ENCODE assay signal across 20 cellular contexts in the genomic region with DNA sequence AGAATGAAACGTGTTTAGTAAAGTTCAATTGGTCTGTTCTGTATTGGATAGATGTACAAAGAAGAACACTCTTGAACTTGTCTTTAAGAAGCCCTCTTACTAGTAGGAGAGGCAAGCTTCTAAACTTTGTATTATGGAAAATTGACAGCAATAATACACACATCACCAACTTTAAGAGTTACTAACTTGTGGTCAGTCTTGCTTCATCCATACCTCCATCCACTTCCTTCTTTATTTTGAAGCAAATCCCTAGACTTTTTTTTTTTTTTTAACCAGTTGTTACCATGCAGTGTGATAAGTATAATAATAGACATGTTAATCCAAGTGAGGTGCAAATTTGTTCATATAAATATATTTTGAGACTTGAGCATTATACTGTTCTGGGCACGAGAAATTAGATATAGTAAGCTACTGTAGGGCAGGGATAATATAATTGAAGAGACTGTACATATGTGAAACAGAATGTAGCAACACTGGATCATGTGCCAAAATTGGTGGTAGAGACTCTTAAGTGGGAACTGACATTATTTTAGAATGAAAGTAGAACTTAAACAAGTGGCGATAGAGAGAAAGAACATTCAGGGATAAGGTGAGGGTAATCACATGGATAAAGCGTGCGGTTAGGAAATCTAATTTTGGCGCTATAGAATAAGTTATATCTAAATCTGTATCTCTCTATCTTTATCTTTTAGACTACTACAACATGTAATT. TPM values are rescaled to one million over a fixed set of nuclear protein-coding genes. Genes with fewer than 3 reads are reported as not detected.
DNase-seq lines count a peak whose midpoint lies in the region; ATAC-seq and TF ChIP-seq lines count a peak whose summit lies in the region.
"Had no signal": no experiment of that assay in that cellular context is flagged by ENCODE, and none has a peak within 500 bp of the region (broad histone marks: within the 10 kb centered on the region; RNA-seq: fewer than 3 reads in every experiment).

No MANE protein-coding gene starts in this region.

- no peak for TF ChIP-seq POLR2A in NB4 (IDR thresholded peaks at IDR 0.05; ENCODE audit: extremely low read depth, insufficient read length)

- H3K4me3 ChIP-seq in NB4 (ENCODE audit: low read depth, low read length) = peak overlapping the region; percentile 30
- H3K4me3 ChIP-seq in coronary artery = peak overlapping the region; percentile 16

- peak overlapping the region in 1 of 2 donors; percentile 16 for H3K27ac ChIP-seq in coronary artery
- H3K27ac ChIP-seq: KMS-11, WERI-Rb-1 had no signal

- peaks cover 14% of the 10 kb centered on the region for H3K36me3 Mint-ChIP-seq in natural killer cell treated with Interleukin-12 subunit alpha and Interleukin-12 subunit beta and Interleukin-15 and Interleukin-18, amount 100 ng/mL, for 72 hours
- H3K36me3 Mint-ChIP-seq: naive B cell had no signal

- no peaks in the 10 kb centered on the region for H3K27me3 Mint-ChIP-seq in natural killer cell treated with Interleukin-12 subunit alpha and Interleukin-12 subunit beta and Interleukin-15 and Interleukin-18, amount 100 ng/mL, for 72 hours
- H3K27me3 Mint-ChIP-seq: activated CD4-positive, alpha-beta memory T cell treated with anti-CD3 and anti-CD28 coated beads, Interleukin-2, amount 10 ng/mL, durations not matched to agents 7 days and 5 days; naive B cell; type B pancreatic cell had no signal

- H3K4me1 Mint-ChIP-seq in natural killer cell treated with Interleukin-12 subunit alpha and Interleukin-12 subunit beta and Interleukin-15 and Interleukin-18, amount 100 ng/mL, for 72 hours (ENCODE audit: low read depth in 2 of 2) = peaks cover 45 to 59% of the 10 kb centered on the region in 2 donors

- peak overlapping the region; percentile 7 for H3K4me3 Mint-ChIP-seq in natural killer cell treated with Interleukin-12 subunit alpha and Interleukin-12 subunit beta and Interleukin-15 and Interleukin-18, amount 100 ng/mL, for 72 hours
- H3K4me3 Mint-ChIP-seq: activated CD4-positive, alpha-beta memory T cell treated with anti-CD3 and anti-CD28 coated beads, Interleukin-2, amount 10 ng/mL, durations not matched to agents 7 days and 5 days; naive B cell; stimulated activated effector memory CD8-positive, alpha-beta T cell treated with anti-CD3 and anti-CD28 coated beads, Interleukin-12 subunit alpha, Interleukin-12 subunit beta, amount 100 ng/mL, for 72 hours; type B pancreatic cell had no signal

- H3K9me3 Mint-ChIP-seq in natural killer cell treated with Interleukin-12 subunit alpha and Interleukin-12 subunit beta and Interleukin-15 and Interleukin-18, amount 100 ng/mL, for 72 hours = no peaks in the 10 kb centered on the region
- H3K9me3 Mint-ChIP-seq: activated CD4-positive, alpha-beta memory T cell treated with anti-CD3 and anti-CD28 coated beads, Interleukin-2, amount 10 ng/mL, durations not matched to agents 7 days and 5 days; naive B cell; stimulated activated effector memory CD8-positive, alpha-beta T cell treated with anti-CD3 and anti-CD28 coated beads, Interleukin-12 subunit alpha, Interleukin-12 subunit beta, amount 100 ng/mL, for 72 hours had no signal

- no peak for ATAC-seq in natural killer cell treated with Interleukin-12 subunit alpha and Interleukin-12 subunit beta and Interleukin-15 and Interleukin-18, amount 100 ng/mL, for 72 hours
- no peak for ATAC-seq in HG03571 (IDR thresholded peaks at IDR 0.05; ENCODE audit: unreplicated experiment)
- ATAC-seq: left lobe of liver; stimulated activated effector memory CD8-positive, alpha-beta T cell treated with anti-CD3 and anti-CD28 coated beads, Interleukin-12 subunit alpha, Interleukin-12 subunit beta, amount 100 ng/mL, for 72 hours had no signal

- H3K27ac Mint-ChIP-seq in natural killer cell treated with Interleukin-12 subunit alpha and Interleukin-12 subunit beta and Interleukin-15 and Interleukin-18, amount 100 ng/mL, for 72 hours = peak overlapping the region; percentile 43 to 63
- H3K27ac Mint-ChIP-seq: activated CD4-positive, alpha-beta memory T cell treated with anti-CD3 and anti-CD28 coated beads, Interleukin-2, amount 10 ng/mL, durations not matched to agents 7 days and 5 days; stimulated activated effector memory CD8-positive, alpha-beta T cell treated with anti-CD3 and anti-CD28 coated beads, Interleukin-12 subunit alpha, Interleukin-12 subunit beta, amount 100 ng/mL, for 72 hours; type B pancreatic cell had no signal

- DNase-seq in HCEC 1CT (peak; percentile 32), NB4 (ENCODE audit: low read depth) (peak; percentile 88), coronary artery (ENCODE audit: low spot score) (no peak), DMS114 treated with DMSO at 0.1 percent for 48 hours (lab: John Stamatoyannopoulos, UW; ENCODE audit: unreplicated experiment) (no peak)
- DNase-seq in natural killer cell treated with Interleukin-12 subunit alpha and Interleukin-12 subunit beta and Interleukin-15 and Interleukin-18, amount 100 ng/mL, for 72 hours (ENCODE audit: low spot score) = no peak
- no peak for DNase-seq in activated effector memory CD4-positive, alpha-beta T cell treated with anti-CD3 and anti-CD28 coated beads, Interleukin-2, amount 50 U/mL, for 16 hours
- no peak for DNase-seq in activated CD4-positive, alpha-beta T cell treated with anti-CD3 and anti-CD28 coated beads for 4 hours
- DNase-seq: activated CD4-positive, alpha-beta memory T cell treated with anti-CD3 and anti-CD28 coated beads, Interleukin-2, amount 10 ng/mL, durations not matched to agents 7 days and 5 days; activated T-cell treated with anti-CD3 and anti-CD28 coated beads, Interleukin-2, amount 50 U/mL, for 48 hours; C1 segment of cervical spinal cord; DMS53; naive B cell; NCI-H446; posterior cingulate gyrus; WERI-Rb-1 had no signal

- no peak for TF ChIP-seq CTCF in NB4 (IDR thresholded peaks at IDR 0.05; ENCODE audit: low read depth, low read length)
- no peak for TF ChIP-seq CTCF in coronary artery (IDR thresholded peaks at IDR 0.05)

RNA-seq across cellular contexts. Expression of gene FAR1, which starts 6.5 kb away (rescaled TPM):
- total RNA-seq in natural killer cell treated with Interleukin-12 subunit alpha and Interleukin-12 subunit beta and Interleukin-15 and Interleukin-18, amount 100 ng/mL, for 72 hours = 10 to 100 TPM; 59.1 to 66.5 TPM

Comparison
In these comparisons a context has a peak if more than half of its experiments do, and no peak if none do; other contexts are left out.
1. DNase-seq: peak in HCEC 1CT (single experiment) and NB4 (single experiment); none in coronary artery (single experiment), natural killer cell treated with Interleukin-12 subunit alpha and Interleukin-12 subunit beta and Interleukin-15 and Interleukin-18, amount 100 ng/mL, for 72 hours (single experiment), activated effector memory CD4-positive, alpha-beta T cell treated with anti-CD3 and anti-CD28 coated beads, Interleukin-2, amount 50 U/mL, for 16 hours (single experiment), activated CD4-positive, alpha-beta T cell treated with anti-CD3 and anti-CD28 coated beads for 4 hours (0 of 2) and DMS114 treated with DMSO at 0.1 percent for 48 hours (single experiment).